ENCODE assay signal across 14 cellular contexts in genomic region chr2:46332686-46333281, GRCh38. TPM values are rescaled to one million over a fixed set of nuclear protein-coding genes. Genes with fewer than 3 reads are reported as not detected.
DNase-seq lines count a peak whose midpoint lies in the region; ATAC-seq and TF ChIP-seq lines count a peak whose summit lies in the region.
"Had no signal": no experiment of that assay in that cellular context is flagged by ENCODE, and none has a peak within 500 bp of the region (broad histone marks: within the 10 kb centered on the region; RNA-seq: fewer than 3 reads in every experiment).

No MANE protein-coding gene starts in this region.

- peak overlapping the region; percentile 13 for H3K4me3 Mint-ChIP-seq in neural crest cell
- H3K4me3 Mint-ChIP-seq: activated CD4-positive, alpha-beta memory T cell treated with anti-CD3 and anti-CD28 coated beads, Interleukin-2, amount 10 ng/mL, durations not matched to agents 7 days and 5 days; GM23338 had no signal

- H3K9me3 ChIP-seq in SK-N-SH (no peaks in the 10 kb centered on the region), endocrine pancreas (ENCODE audit: control insufficient read depth, low read length) (no peaks in the 10 kb centered on the region), upper lobe of left lung (no peaks in the 10 kb centered on the region)

- CTCF ChIA-PET in SK-N-SH (lab: Yijun Ruan, JAX): interaction anchor here (0.7 to 17.7 kb wide), 17 partner anchors 8 to 339 kb away, joined by 3 to 194 read pairs (median 7); partner anchors contain the start of gene EPAS1

- TF ChIP-seq RAD21 in SK-N-SH (IDR thresholded peaks at IDR 0.05; ENCODE audit: low read length): no peak

- peaks cover 6% of the 10 kb centered on the region for H3K27me3 Mint-ChIP-seq in neural crest cell (ENCODE audit: low read depth)

- TF ChIP-seq CTCF in SK-N-SH (IDR thresholded peaks at IDR 0.05): no peak
- TF ChIP-seq CTCF in neural crest cell (conservative IDR thresholded peaks at IDR 0.05): no peak
- TF ChIP-seq CTCF in upper lobe of left lung (IDR thresholded peaks at IDR 0.05): no peak

- no peak for ATAC-seq in SK-N-SH treated with all-trans-retinoic acid at 6 μM for 48 hours
- no peak for ATAC-seq in upper lobe of left lung (ENCODE audit: low FRiP score in 2 of 2)
- no peak for ATAC-seq in HG03521 (IDR thresholded peaks at IDR 0.05; ENCODE audit: unreplicated experiment)
- ATAC-seq in GM21515 (IDR thresholded peaks at IDR 0.05; ENCODE audit: unreplicated experiment): no peak
- ATAC-seq: activated naive CD4-positive, alpha-beta T cell treated with anti-CD3 and anti-CD28 coated beads, Interleukin-2, amount 50 U/mL, for 72 hours; GM23338; sciatic nerve had no signal

- peaks cover 82% of the 10 kb centered on the region for H3K79me2 ChIP-seq in SK-N-SH (ENCODE audit: insufficient read depth)

- H2AFZ ChIP-seq in SK-N-SH (ENCODE audit: low read depth): no peak overlapping the region
- H2AFZ ChIP-seq: GM23338 had no signal

- no peaks in the 10 kb centered on the region for H3K9me2 ChIP-seq in SK-N-SH

- H3K4me1 Mint-ChIP-seq in neural crest cell: peaks cover 31% of the 10 kb centered on the region

- H3K27me3 ChIP-seq in SK-N-SH (ENCODE audit: insufficient read depth) (no peaks in the 10 kb centered on the region), endocrine pancreas (ENCODE audit: control insufficient read depth, insufficient read depth, low read length) (no peaks in the 10 kb centered on the region), upper lobe of left lung (no peaks in the 10 kb centered on the region)

- no peaks in the 10 kb centered on the region for H4K20me1 ChIP-seq in SK-N-SH (ENCODE audit: insufficient read depth)

- 72% methylated on average over 8 of the region's 8 CpGs for WGBS in SK-N-SH (ENCODE audit: low lambda C conversion rate)
- WGBS in upper lobe of left lung, 2 donors: 33 to 57% methylated on average over 1 to 8 of the region's 8 CpGs

- TF ChIP-seq POLR2A in upper lobe of left lung (IDR thresholded peaks at IDR 0.05): no peak

- H3K36me3 ChIP-seq in SK-N-SH (replicated peaks in 1 of 2; ENCODE audit: control insufficient read depth in 1 of 2, insufficient read depth in 2 of 2, low read length in 1 of 2) (no peaks in the 10 kb centered on the region), endocrine pancreas (ENCODE audit: control insufficient read depth, insufficient read depth, low read length) (no peaks in the 10 kb centered on the region), upper lobe of left lung (peaks cover 0 to 5% (median 0%) of the 10 kb centered on the region in 4 donors)

- H3K4me1 ChIP-seq in SK-N-SH (ENCODE audit: control insufficient read depth in 1 of 2, insufficient read depth in 2 of 2, low read depth in 1 of 2, low read length in 1 of 2) (peaks cover 83 to 97% of the 10 kb centered on the region in 2 experiments), endocrine pancreas (ENCODE audit: control insufficient read depth, insufficient read depth, low read length) (peaks cover 10% of the 10 kb centered on the region), upper lobe of left lung (peaks cover 98 to 100% (median 98%) of the 10 kb centered on the region in 4 donors)

- H3F3A ChIP-seq in SK-N-SH (replicated peaks; ENCODE audit: insufficient read depth): peaks cover 69% of the 10 kb centered on the region

- H3K9ac ChIP-seq in SK-N-SH (peak overlapping the region; percentile 62; the same call in 1 of the 2 replicates), endocrine pancreas (ENCODE audit: control insufficient read depth, insufficient read depth, low read length) (peak overlapping the region; percentile 35)

- no peaks in the 10 kb centered on the region for H3K9me3 Mint-ChIP-seq in neural crest cell
- H3K9me3 Mint-ChIP-seq: activated CD4-positive, alpha-beta memory T cell treated with anti-CD3 and anti-CD28 coated beads, Interleukin-2, amount 10 ng/mL, durations not matched to agents 7 days and 5 days; activated naive CD4-positive, alpha-beta T cell treated with anti-CD3 and anti-CD28 coated beads, Interleukin-2, amount 50 U/mL, for 72 hours; GM23338 had no signal

- peak overlapping the region; percentile 68 for H3K27ac Mint-ChIP-seq in neural crest cell (ENCODE audit: unreplicated experiment)
- H3K27ac Mint-ChIP-seq: activated CD4-positive, alpha-beta memory T cell treated with anti-CD3 and anti-CD28 coated beads, Interleukin-2, amount 10 ng/mL, durations not matched to agents 7 days and 5 days; GM23338 had no signal

- H3K27ac ChIP-seq in SK-N-SH (ENCODE audit: low read depth in 2 of 2, low read length in 1 of 2) (peak overlapping the region; percentile 100), upper lobe of left lung (peak overlapping the region; percentile 70 to 83 (median 76))

- H3K4me3 ChIP-seq in SK-N-SH (ENCODE audit: low read depth in 2 of 2, low read length in 1 of 2) (peak overlapping the region in 1 of 2 experiments; percentile 3; a peak in 1 of 4 replicates), endocrine pancreas (ENCODE audit: control insufficient read depth, insufficient read depth, low read length) (no peak overlapping the region), upper lobe of left lung (peak overlapping the region in 1 of 4 donors; percentile 1)
- H3K4me3 ChIP-seq: GM23338 had no signal

- peak overlapping the region; percentile 79 for H3K4me2 ChIP-seq in SK-N-SH
- H3K4me2 ChIP-seq: GM23338 had no signal

- H3K36me3 Mint-ChIP-seq in neural crest cell (ENCODE audit: low read depth): no peaks in the 10 kb centered on the region
- H3K36me3 Mint-ChIP-seq: activated naive CD4-positive, alpha-beta T cell treated with anti-CD3 and anti-CD28 coated beads, Interleukin-2, amount 50 U/mL, for 72 hours had no signal

- TF ChIP-seq EP300 in SK-N-SH (IDR thresholded peaks at IDR 0.05; ENCODE audit: borderline replicate concordance in 1 of 2, low read depth in 1 of 2, low read length in 1 of 2): no peak
- no peak for TF ChIP-seq EP300 in upper lobe of left lung (IDR thresholded peaks at IDR 0.05)

- DNase-seq in SK-N-SH (no peak), neural crest cell (ENCODE audit: low read depth, low spot score) (no peak), upper lobe of left lung (no peak), NCI-H2227 treated with DMSO at 0.1 percent for 48 hours (lab: John Stamatoyannopoulos, UW) (no peak)
- DNase-seq: 8988T; activated CD4-positive, alpha-beta memory T cell treated with anti-CD3 and anti-CD28 coated beads, Interleukin-2, amount 10 ng/mL, durations not matched to agents 7 days and 5 days; NCI-H510A treated with DMSO at 0.1 percent for 48 hours had no signal

- POLR2A ChIA-PET in SK-N-SH (lab: Yijun Ruan, JAX): interaction anchor here (0.5 to 2.3 kb wide), 8 partner anchors 10 to 91 kb away, joined by 3 to 9 read pairs (median 4); partner anchors contain the start of gene EPAS1

TF ChIP-seq in SK-N-SH, 30 proteins besides CTCF, POLR2A, EP300 and RAD21:
- TF ChIP-seq TEAD4 (IDR thresholded peaks at IDR 0.05; ENCODE audit: borderline replicate concordance, insufficient read depth) (no peak), FOXJ3 (CRISPR knock-in tag; IDR thresholded peaks at IDR 0.05) (no peak), PBX3 (IDR thresholded peaks at IDR 0.05) (no peak), GATA2 (CRISPR knock-in tag; IDR thresholded peaks at IDR 0.05) (peak; percentile 26; the same call in 1 of the 2 replicates), RCOR1 (IDR thresholded peaks at IDR 0.05; ENCODE audit: low read length) (0 out of 2 replicates have a peak, but pooled peaks have one; percentile 16), FOXM1 (IDR thresholded peaks at IDR 0.05; ENCODE audit: low read depth) (no peak)
TF ChIP-seq in SK-N-SH: peak in this region for 2.

TF ChIP-seq in SK-N-SH treated with all-trans-retinoic acid at 6 μM for 48 hours, 23 proteins besides CTCF, POLR2A, EP300 and RAD21 (continues in another document):
- no peak for TF ChIP-seq BACH2 (CRISPR knock-in tag; IDR thresholded peaks at IDR 0.05; ENCODE audit: borderline replicate concordance)
- no peak for TF ChIP-seq ZNF565 (CRISPR knock-in tag; conservative IDR thresholded peaks at IDR 0.05; ENCODE audit: low read depth)
- no peak for TF ChIP-seq ZNF8 (CRISPR knock-in tag; IDR thresholded peaks at IDR 0.05)
- no peak for TF ChIP-seq ESRRG (CRISPR knock-in tag; IDR thresholded peaks at IDR 0.05)
- no peak for TF ChIP-seq TOX (CRISPR knock-in tag; IDR thresholded peaks at IDR 0.05; ENCODE audit: borderline replicate concordance)
- no peak for TF ChIP-seq ZFP3 (CRISPR knock-in tag; IDR thresholded peaks at IDR 0.05)
- no peak for TF ChIP-seq CSDC2 (CRISPR knock-in tag; IDR thresholded peaks at IDR 0.05)
- TF ChIP-seq ZNF70 (CRISPR knock-in tag; IDR thresholded peaks at IDR 0.05): no peak
- TF ChIP-seq, protein P1, sequence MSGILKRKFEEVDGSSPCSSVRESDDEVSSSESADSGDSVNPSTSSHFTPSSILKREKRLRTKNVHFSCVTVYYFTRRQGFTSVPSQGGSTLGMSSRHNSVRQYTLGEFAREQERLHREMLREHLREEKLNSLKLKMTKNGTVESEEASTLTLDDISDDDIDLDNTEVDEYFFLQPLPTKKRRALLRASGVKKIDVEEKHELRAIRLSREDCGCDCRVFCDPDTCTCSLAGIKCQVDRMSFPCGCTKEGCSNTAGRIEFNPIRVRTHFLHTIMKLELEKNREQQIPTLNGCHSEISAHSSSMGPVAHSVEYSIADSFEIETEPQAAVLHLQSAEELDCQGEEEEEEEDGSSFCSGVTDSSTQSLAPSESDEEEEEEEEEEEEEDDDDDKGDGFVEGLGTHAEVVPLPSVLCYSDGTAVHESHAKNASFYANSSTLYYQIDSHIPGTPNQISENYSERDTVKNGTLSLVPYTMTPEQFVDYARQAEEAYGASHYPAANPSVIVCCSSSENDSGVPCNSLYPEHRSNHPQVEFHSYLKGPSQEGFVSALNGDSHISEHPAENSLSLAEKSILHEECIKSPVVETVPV (CRISPR knock-in tag; IDR thresholded peaks at IDR 0.05): no peak
- no peak for TF ChIP-seq ARNTL (CRISPR knock-in tag; IDR thresholded peaks at IDR 0.05; ENCODE audit: borderline replicate concordance, low read depth)

RNA-seq across cellular contexts. Expression of gene EPAS1, which starts 35.6 kb away (rescaled TPM):
- polyA plus RNA-seq in SK-N-SH (2012; rRNA removed): 69.2 and 92.2 TPM in 2 replicates
- polyA plus RNA-seq in SK-N-SH (2012; cell fraction: cytosol; rRNA removed): 66.4 and 74.6 TPM in 2 replicates
- polyA plus RNA-seq in SK-N-SH (2012; cell fraction: nucleus; rRNA removed): 83.4 and 100 TPM in 2 replicates
- total RNA-seq in neural crest cell (0.14 and 0.27 TPM in 2 replicates), upper lobe of left lung (1,000 to 10,000 TPM in 4 of 6 donors, 100 to 1,000 TPM in 2; 440 to 1,878 (median 1,131) TPM)

Comparison
In these comparisons a context has a peak if more than half of its experiments do, and no peak if none do; other contexts are left out.
1. RNA of gene EPAS1, which starts 35.6 kb away (total RNA-seq): 440 to 1,878 TPM in upper lobe of left lung; 0.14 to 0.27 TPM in neural crest cell; every median in the first group is over 100 times any median in the second.